ENCODE assay signal across 1 cellular context in genomic region chr12:6489449-6489848, GRCh38.
TF ChIP-seq lines count a peak whose summit lies in the region.

No MANE protein-coding gene starts in this region.

TF ChIP-seq in HEK293, 187 proteins besides CTCF, POLR2A, EP300 and RAD21:
- TF ChIP-seq ZNF2 (tag by site-specific recombination; IDR thresholded peaks at IDR 0.05): no peak
- TF ChIP-seq ZNF449 (tag by site-specific recombination; IDR thresholded peaks at IDR 0.05): peak; percentile 95
- peak; percentile 19; the same call in 1 of the 2 replicates for TF ChIP-seq ATF2 (tag by site-specific recombination; IDR thresholded peaks at IDR 0.05; ENCODE audit: low read depth)
- TF ChIP-seq ZNF76 (tag by site-specific recombination; IDR thresholded peaks at IDR 0.05; ENCODE audit: borderline replicate concordance, low read depth): no peak
- TF ChIP-seq REST (tag by site-specific recombination; IDR thresholded peaks at IDR 0.05): no peak
- TF ChIP-seq ZNF529 (tag by site-specific recombination; IDR thresholded peaks at IDR 0.05; ENCODE audit: insufficient replicate concordance): no peak
